Comparison of ENCODE assay signal across 33 cellular contexts in the genomic region with DNA sequence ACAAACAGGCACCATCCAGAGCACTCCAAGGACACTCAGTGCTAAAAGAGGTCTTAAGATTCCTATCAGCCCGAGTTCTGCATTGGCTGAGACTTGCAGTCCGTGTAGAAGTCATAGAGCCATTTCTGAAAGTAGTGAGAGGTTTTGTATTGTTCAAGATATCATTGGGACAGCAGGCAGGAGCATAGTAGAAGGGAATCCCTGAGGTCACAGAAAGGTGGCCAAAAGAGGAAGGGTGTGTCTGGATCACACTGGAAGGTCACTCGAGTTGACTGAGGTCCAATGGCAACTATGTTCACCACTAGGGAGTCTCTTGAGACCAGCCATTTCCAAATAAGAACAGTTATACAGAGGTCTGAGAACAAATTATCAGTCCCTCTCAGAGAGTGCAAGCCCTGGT.
DNase-seq lines count a peak whose midpoint lies in the region; ATAC-seq and TF ChIP-seq lines count a peak whose summit lies in the region.
"Had no signal": no experiment of that assay in that cellular context is flagged by ENCODE, and none has a peak within 500 bp of the region (broad histone marks: within the 10 kb centered on the region; RNA-seq: fewer than 3 reads in every experiment).

No MANE protein-coding gene starts in this region.

- H3K9me3 Mint-ChIP-seq in neural crest cell: no peaks in the 10 kb centered on the region

- no peaks in the 10 kb centered on the region for H3K27me3 ChIP-seq in vagina
- H3K27me3 ChIP-seq: BLaER1; BLaER1 treated with 17β-estradiol and CSF1 and Interleukin-3, amounts not matched to agents 10 nM and 100 nM had no signal

- H3K9me3 ChIP-seq in vagina: no peaks in the 10 kb centered on the region
- H3K9me3 ChIP-seq: A549; BE2C; BLaER1; BLaER1 treated with 17β-estradiol and CSF1 and Interleukin-3, amounts not matched to agents 10 nM and 100 nM; Caco-2 had no signal

- H3K4me3 Mint-ChIP-seq in neural crest cell: no peak overlapping the region
- H3K4me3 Mint-ChIP-seq: B cell; CD14-positive monocyte; CD4-positive, alpha-beta memory T cell; CD4-positive, alpha-beta T cell; CD4-positive, CD25-positive, alpha-beta regulatory T cell; CD8-positive, alpha-beta memory T cell; CD8-positive, alpha-beta T cell had no signal

- H3K4me3 ChIP-seq in vagina: no peak overlapping the region
- H3K4me3 ChIP-seq: A549; BLaER1; BLaER1 treated with 17β-estradiol and CSF1 and Interleukin-3, amounts not matched to agents 10 nM and 100 nM had no signal

- intact Hi-C loops in vagina (cut with DNase I): no loop called here

- H3K27ac Mint-ChIP-seq in neural crest cell (ENCODE audit: unreplicated experiment): peak overlapping the region; percentile 10
- H3K27ac Mint-ChIP-seq: B cell; CD14-positive monocyte; CD4-positive, alpha-beta memory T cell; CD4-positive, alpha-beta T cell; CD4-positive, CD25-positive, alpha-beta regulatory T cell; CD8-positive, alpha-beta memory T cell; CD8-positive, alpha-beta T cell had no signal

- no peaks in the 10 kb centered on the region for H3K4me1 Mint-ChIP-seq in neural crest cell
- H3K4me1 Mint-ChIP-seq: B cell; CD14-positive monocyte; CD4-positive, alpha-beta memory T cell; CD4-positive, CD25-positive, alpha-beta regulatory T cell; CD8-positive, alpha-beta memory T cell had no signal

- no peaks in the 10 kb centered on the region for H3K27me3 Mint-ChIP-seq in neural crest cell (ENCODE audit: low read depth)
- H3K27me3 Mint-ChIP-seq: B cell; CD4-positive, CD25-positive, alpha-beta regulatory T cell had no signal

- TF ChIP-seq CTCF in neural crest cell (conservative IDR thresholded peaks at IDR 0.05): no peak
- no peak for TF ChIP-seq CTCF in vagina (IDR thresholded peaks at IDR 0.05)

- no peaks in the 10 kb centered on the region for H3K36me3 ChIP-seq in vagina
- H3K36me3 ChIP-seq: BE2C; BLaER1; BLaER1 treated with 17β-estradiol and CSF1 and Interleukin-3, amounts not matched to agents 10 nM and 100 nM had no signal

- H3K27ac ChIP-seq in vagina: no peak overlapping the region
- H3K27ac ChIP-seq: 22Rv1; A549; BLaER1; BLaER1 treated with 17β-estradiol and CSF1 and Interleukin-3, amounts not matched to agents 10 nM and 100 nM; C4-2B had no signal

- no peak for ATAC-seq in HG02610 (IDR thresholded peaks at IDR 0.05; ENCODE audit: unreplicated experiment)
- ATAC-seq in GM19351 (IDR thresholded peaks at IDR 0.05; ENCODE audit: unreplicated experiment): no peak
- ATAC-seq: A549; CD8-positive, alpha-beta T cell had no signal

- TF ChIP-seq POLR2A in vagina (IDR thresholded peaks at IDR 0.05): no peak

- no peaks in the 10 kb centered on the region for H3K4me1 ChIP-seq in vagina
- H3K4me1 ChIP-seq: A549; BE2C; BLaER1; BLaER1 treated with 17β-estradiol and CSF1 and Interleukin-3, amounts not matched to agents 10 nM and 100 nM had no signal

- peaks cover 2% of the 10 kb centered on the region for H3K36me3 Mint-ChIP-seq in neural crest cell (ENCODE audit: low read depth)
- H3K36me3 Mint-ChIP-seq: CD14-positive monocyte; CD4-positive, alpha-beta memory T cell; CD4-positive, CD25-positive, alpha-beta regulatory T cell; CD8-positive, alpha-beta T cell had no signal

- DNase-seq in ecto neural progenitor cell (ENCODE audit: low spot score) (peak; percentile 23), neural crest cell (ENCODE audit: low read depth, low spot score) (no peak), vagina (ENCODE audit: extremely low spot score in 2 of 2) (peak; percentile 55 to 56), NCI-H1694 (lab: John Stamatoyannopoulos, UW) (no peak)
- DNase-seq: 8988T; ACHN; AML-193; BE2C; C1 segment of cervical spinal cord; Caco-2; Calu3; CD4-positive, alpha-beta memory T cell; CD4-positive, alpha-beta T cell; CD4-positive, CD25-positive, alpha-beta regulatory T cell; CD8-positive, alpha-beta memory T cell; CD8-positive, alpha-beta T cell; COR-L47; DMS 273 treated with DMSO at 0.1 percent for 48 hours; DMS153; DMS53; DMS79; DMS79 treated with DMSO at 0.1 percent for 48 hours; DND-41; EL had no signal

Comparison
In these comparisons a context has a peak if more than half of its experiments do, and no peak if none do; other contexts are left out.
1. DNase-seq: peak in ecto neural progenitor cell (single experiment) and vagina (2 of 2); none in neural crest cell (single experiment) and NCI-H1694 (single experiment).